In the genomic region with DNA sequence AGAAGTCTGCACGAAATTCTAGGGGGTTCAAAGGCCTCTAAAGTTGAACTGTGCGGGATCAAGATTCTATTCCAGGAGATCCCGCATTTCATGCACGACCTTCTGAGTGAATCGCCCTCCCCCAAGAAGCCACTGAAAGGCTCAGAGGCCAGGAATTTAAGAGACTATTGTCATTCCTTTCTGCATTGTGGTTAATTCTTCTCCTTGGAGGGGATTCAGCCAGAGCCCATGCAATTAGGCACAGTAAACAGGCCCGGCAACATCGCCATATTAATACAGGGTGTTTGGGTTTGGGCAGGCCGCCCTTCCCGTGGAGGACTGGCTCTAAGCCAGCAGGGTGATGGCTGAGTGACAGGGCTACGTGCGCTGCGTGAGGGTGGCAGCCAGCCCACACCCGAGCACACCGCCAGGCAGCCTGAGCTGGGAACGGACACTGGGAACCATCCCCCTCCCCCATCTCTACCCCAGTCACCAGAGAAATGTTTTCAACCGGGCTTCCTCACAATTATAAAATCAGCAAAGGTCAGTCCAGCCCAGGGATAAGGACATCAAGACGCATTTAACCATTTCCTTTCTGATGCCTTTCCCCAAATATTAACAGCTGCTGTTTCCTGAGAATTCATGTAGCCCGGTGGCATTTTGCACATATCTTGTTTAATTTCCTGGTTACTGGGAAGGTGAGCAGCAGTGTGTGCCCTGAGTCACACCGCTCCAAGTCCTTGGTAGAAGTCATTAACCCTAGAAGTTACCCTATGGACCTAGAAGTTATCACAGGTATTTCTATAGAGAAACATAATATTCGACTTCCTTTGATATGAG, we compare ENCODE assay signal across 8 cellular contexts. TPM values are rescaled to one million over a fixed set of nuclear protein-coding genes. Genes with fewer than 3 reads are reported as not detected.
DNase-seq lines count a peak whose midpoint lies in the region; ATAC-seq and TF ChIP-seq lines count a peak whose summit lies in the region.

No MANE protein-coding gene starts in this region.

- no peaks in the 10 kb centered on the region for H3K9me3 Mint-ChIP-seq in activated naive CD8-positive, alpha-beta T cell treated with anti-CD3 and anti-CD28 coated beads, Interleukin-2, amount 50 U/mL, for 24 hours

- peaks cover 3% of the 10 kb centered on the region for H3K4me1 Mint-ChIP-seq in T-helper 17 cell
- H3K4me1 Mint-ChIP-seq in activated naive CD8-positive, alpha-beta T cell treated with anti-CD3 and anti-CD28 coated beads, Interleukin-2, amount 50 U/mL, for 24 hours = no peaks in the 10 kb centered on the region

- H3K27ac Mint-ChIP-seq in T-helper 17 cell = peak overlapping the region; percentile 6
- no peak overlapping the region for H3K27ac Mint-ChIP-seq in activated naive CD8-positive, alpha-beta T cell treated with anti-CD3 and anti-CD28 coated beads, Interleukin-2, amount 50 U/mL, for 24 hours

- intact Hi-C loops in left ventricle myocardium inferior (cut with micrococcal nuclease) = no loop called here
- intact Hi-C loops in sciatic nerve (cut with DNase I) = no loop called here

- H3K27me3 ChIP-seq in left ventricle myocardium inferior (ENCODE audit: low read depth) = no peaks in the 10 kb centered on the region

- peak overlapping the region; percentile 51 for H3K4me3 ChIP-seq in left ventricle myocardium inferior

- no peaks in the 10 kb centered on the region for H3K36me3 ChIP-seq in left ventricle myocardium inferior

- H3K9me3 ChIP-seq in T-helper 17 cell (ENCODE audit: control insufficient read depth, low read length, poor library complexity, severe bottlenecking) = no peaks in the 10 kb centered on the region
- no peaks in the 10 kb centered on the region for H3K9me3 ChIP-seq in left ventricle myocardium inferior (replicated peaks)

- no peak overlapping the region for H3K4me3 Mint-ChIP-seq in T-helper 17 cell
- H3K4me3 Mint-ChIP-seq in activated naive CD8-positive, alpha-beta T cell treated with anti-CD3 and anti-CD28 coated beads, Interleukin-2, amount 50 U/mL, for 24 hours = no peak overlapping the region

- no peaks in the 10 kb centered on the region for H3K27me3 Mint-ChIP-seq in T-helper 17 cell
- H3K27me3 Mint-ChIP-seq in activated naive CD8-positive, alpha-beta T cell treated with anti-CD3 and anti-CD28 coated beads, Interleukin-2, amount 50 U/mL, for 24 hours = peaks cover 5% of the 10 kb centered on the region

- no peak for ATAC-seq in T-helper 17 cell
- peak; percentile 82 for ATAC-seq in sciatic nerve
- no peak for ATAC-seq in activated naive CD8-positive, alpha-beta T cell treated with anti-CD3 and anti-CD28 coated beads, Interleukin-2, amount 50 U/mL, for 24 hours
- ATAC-seq in HG03025 (IDR thresholded peaks at IDR 0.05; ENCODE audit: low FRiP score, unreplicated experiment) = no peak
- ATAC-seq in GM18867 (IDR thresholded peaks at IDR 0.05; ENCODE audit: unreplicated experiment) = no peak

- peaks cover 89% of the 10 kb centered on the region for H3K4me1 ChIP-seq in left ventricle myocardium inferior

- DNase-seq in D341Med (ENCODE audit: low spot score) (peak; percentile 80), LHCN-M2 (ENCODE audit: low read depth) (peak; percentile 41), T-helper 17 cell (no peak), left ventricle myocardium inferior (peak; percentile 87), sciatic nerve (ENCODE audit: low spot score) (peak; percentile 62)
- no peak for DNase-seq in activated naive CD8-positive, alpha-beta T cell treated with anti-CD3 and anti-CD28 coated beads, Interleukin-2, amount 50 U/mL, for 24 hours

- H3K27ac ChIP-seq in left ventricle myocardium inferior (replicated peaks) = peak overlapping the region; percentile 91

- H3K36me3 Mint-ChIP-seq in T-helper 17 cell (ENCODE audit: low read depth) = peaks cover 3% of the 10 kb centered on the region
- no peaks in the 10 kb centered on the region for H3K36me3 Mint-ChIP-seq in activated naive CD8-positive, alpha-beta T cell treated with anti-CD3 and anti-CD28 coated beads, Interleukin-2, amount 50 U/mL, for 24 hours (ENCODE audit: low read depth)

- TF ChIP-seq CTCF in left ventricle myocardium inferior (IDR thresholded peaks at IDR 0.05; ENCODE audit: borderline replicate concordance) = no peak

RNA-seq across cellular contexts. Expression of a gene that starts 12.5 kb away (rescaled TPM):
- total RNA-seq in LHCN-M2 (2014; rRNA removed) = 1.5 and 2.9 TPM in 2 replicates
- polyA plus RNA-seq in LHCN-M2 (2012) = 2.4 TPM
- total RNA-seq in T-helper 17 cell = 10 to 100 TPM; 10.3 to 16.9 TPM
- total RNA-seq in left ventricle myocardium inferior = 153 TPM
- 10.9 TPM for total RNA-seq in sciatic nerve

Comparison
In these comparisons a context has a peak if more than half of its experiments do, and no peak if none do; other contexts are left out.
1. DNase-seq: peak in D341Med (single experiment), LHCN-M2 (single experiment), left ventricle myocardium inferior (single experiment) and sciatic nerve (single experiment); none in T-helper 17 cell (0 of 3) and activated naive CD8-positive, alpha-beta T cell treated with anti-CD3 and anti-CD28 coated beads, Interleukin-2, amount 50 U/mL, for 24 hours (single experiment).